ENCODE assay signal across 29 cellular contexts in the genomic region with DNA sequence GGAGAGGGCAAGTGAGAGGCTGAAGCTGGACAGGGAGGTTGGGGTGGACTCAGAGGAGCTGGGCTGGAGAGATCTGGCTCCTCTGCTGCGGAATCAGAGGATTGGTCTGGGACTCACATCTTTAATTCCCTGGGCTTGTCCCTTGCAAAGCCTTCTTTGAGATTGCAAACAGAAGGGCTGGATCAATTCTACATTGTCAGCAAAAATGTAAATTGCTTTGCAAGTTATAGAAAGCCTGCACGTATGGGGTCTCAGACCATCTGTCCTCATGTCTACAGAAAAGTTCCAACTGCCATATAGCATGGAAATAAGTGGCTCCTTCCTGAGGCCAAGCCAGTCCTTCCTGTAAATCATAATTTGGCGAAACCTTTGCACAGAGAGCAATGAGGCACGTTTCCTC.
"Had no signal": no experiment of that assay in that cellular context is flagged by ENCODE, and none has a peak within 500 bp of the region (broad histone marks: within the 10 kb centered on the region; RNA-seq: fewer than 3 reads in every experiment).

No MANE protein-coding gene starts in this region.

- H3K4me1 Mint-ChIP-seq: endodermal cell had no signal

- H3K4me1 ChIP-seq: colonic mucosa, esophagus muscularis mucosa, esophagus squamous epithelium, foreskin keratinocyte, gastrocnemius medialis, gastroesophageal sphincter, heart left ventricle, heart right ventricle had no signal

- H3K4me2 ChIP-seq: hepatocyte had no signal

- H3K27me3 ChIP-seq: colonic mucosa, esophagus muscularis mucosa, esophagus squamous epithelium, foreskin keratinocyte, gastrocnemius medialis, gastroesophageal sphincter, heart left ventricle, heart right ventricle, hepatocyte had no signal

- H3K27ac Mint-ChIP-seq: dendritic cell treated with granulocyte-macrophage colony-stimulating factor and Interleukin-4, amounts not matched to agents 40 ng/mL and 50 ng/mL, for 4 days; effector memory CD8-positive, alpha-beta T cell; endodermal cell had no signal

- FAIRE-seq: colon, endometrium, endothelial cell of umbilical vein, frontal cortex had no signal

- H3K27ac ChIP-seq: colonic mucosa, coronary artery, epithelial cell of prostate, esophagus muscularis mucosa, esophagus squamous epithelium, foreskin keratinocyte, gastrocnemius medialis, gastroesophageal sphincter, heart left ventricle, heart right ventricle, hepatocyte had no signal

- H2AFZ ChIP-seq: hepatocyte had no signal

- H3K4me3 ChIP-seq: colonic mucosa, coronary artery, esophagus muscularis mucosa, esophagus squamous epithelium, gastrocnemius medialis, gastroesophageal sphincter, heart left ventricle, heart right ventricle, hepatocyte had no signal

- DNase-seq: colonic mucosa; cortex of kidney; dermis blood vessel endothelial cell; effector CD4-positive, alpha-beta T cell; effector CD8-positive, alpha-beta T cell; effector memory CD4-positive, alpha-beta T cell; effector memory CD8-positive, alpha-beta T cell; endodermal cell; erythroblast; esophagus squamous epithelium; foreskin fibroblast; foreskin keratinocyte; foreskin melanocyte; gastrocnemius medialis; glutamatergic neuron; head of caudate nucleus; heart left ventricle; heart right ventricle had no signal

- ATAC-seq: effector memory CD8-positive, alpha-beta T cell; esophagus mucosa; foreskin keratinocyte; gastrocnemius medialis; gastroesophageal sphincter; heart left ventricle; heart right ventricle had no signal

- H3K36me3 ChIP-seq: colonic mucosa, esophagus muscularis mucosa, esophagus squamous epithelium, gastrocnemius medialis, gastroesophageal sphincter, heart left ventricle, heart right ventricle had no signal

- H3K9me3 ChIP-seq: colonic mucosa, esophagus squamous epithelium, gastrocnemius medialis, gastroesophageal sphincter, heart left ventricle had no signal

- H3K79me2 ChIP-seq: hepatocyte had no signal

- H3K9me3 Mint-ChIP-seq: effector memory CD8-positive, alpha-beta T cell had no signal

- H3K4me3 Mint-ChIP-seq: dendritic cell treated with granulocyte-macrophage colony-stimulating factor and Interleukin-4, amounts not matched to agents 40 ng/mL and 50 ng/mL, for 4 days; effector memory CD8-positive, alpha-beta T cell; endodermal cell had no signal

- H3K27me3 Mint-ChIP-seq: dendritic cell treated with granulocyte-macrophage colony-stimulating factor and Interleukin-4, amounts not matched to agents 40 ng/mL and 50 ng/mL, for 4 days; effector memory CD8-positive, alpha-beta T cell had no signal
